Comparison of ENCODE assay signal across 28 cellular contexts in the genomic region with DNA sequence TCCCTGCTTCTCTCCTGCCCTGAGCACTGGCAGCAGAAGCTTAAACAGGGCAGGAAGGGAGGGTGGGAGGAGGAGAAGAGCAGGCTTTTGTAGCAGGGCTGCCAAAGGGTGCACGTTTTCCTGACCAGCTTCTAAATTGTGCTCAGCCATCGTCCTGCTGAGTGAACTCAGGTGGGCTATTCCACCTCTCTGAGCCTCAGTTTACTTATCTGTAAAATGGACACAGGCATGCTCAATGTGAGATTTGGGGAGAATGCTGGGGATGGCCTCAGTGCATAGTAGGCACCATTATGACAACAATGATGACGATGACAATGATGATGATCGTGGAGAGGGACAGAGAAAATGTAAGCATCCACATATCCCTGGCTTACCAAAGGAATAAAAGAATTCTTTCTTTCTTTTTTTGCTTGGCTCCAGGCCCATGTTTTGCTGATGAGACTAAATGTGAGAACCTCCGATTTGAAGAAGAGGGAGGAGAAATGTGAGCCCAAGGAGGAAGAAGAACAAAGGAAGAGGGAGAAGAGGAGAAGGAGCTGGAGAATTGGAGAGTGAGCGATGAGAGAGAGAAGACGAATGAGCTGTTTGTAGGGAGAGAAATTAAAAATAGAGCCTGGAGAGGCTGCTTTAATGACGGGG. TPM values are rescaled to one million over a fixed set of nuclear protein-coding genes. Genes with fewer than 3 reads are reported as not detected.
"Had no signal": no experiment of that assay in that cellular context is flagged by ENCODE, and none has a peak within 500 bp of the region (broad histone marks: within the 10 kb centered on the region; RNA-seq: fewer than 3 reads in every experiment).

No MANE protein-coding gene starts in this region.

- H3K27me3 ChIP-seq: neural progenitor cell, ovary had no signal

- DNase-seq: islet precursor cell; left ventricle myocardium inferior; naive B cell; natural killer cell; nephron progenitor cell; occipital lobe; ovary; retina; right cardiac atrium; sigmoid colon; small intestine; stimulated activated CD4-positive, alpha-beta T cell treated with anti-CD3 and anti-CD28 coated beads, Interleukin-4, amount 100 ng/mL, for 24 hours; stimulated activated naive CD4-positive, alpha-beta T cell; tibial artery; trophoblast cell; upper lobe of right lung had no signal

- H3K27ac Mint-ChIP-seq: natural killer cell; nephron progenitor cell; stimulated activated effector memory CD8-positive, alpha-beta T cell treated with anti-CD3 and anti-CD28 coated beads, Interleukin-12 subunit alpha, Interleukin-12 subunit beta, amount 100 ng/mL, for 72 hours; stimulated activated naive CD8-positive, alpha-beta T cell treated with anti-CD3 and anti-CD28 coated beads, Interleukin-15, Interleukin-2, amounts not matched to agents 100 ng/mL and 50 ng/mL, for 24 hours had no signal

- H3K4me1 Mint-ChIP-seq: natural killer cell had no signal

- H3K9me3 ChIP-seq: left ventricle myocardium inferior, neutrophil, ovary, prostate gland, sigmoid colon, spleen, suprapubic skin, thoracic aorta, tibial artery, upper lobe of right lung had no signal

- FAIRE-seq: small intestine, urothelium cell line had no signal

- H3K4me3 Mint-ChIP-seq: naive B cell; natural killer cell; nephron progenitor cell; neural progenitor cell; stimulated activated effector memory CD8-positive, alpha-beta T cell treated with anti-CD3 and anti-CD28 coated beads, Interleukin-12 subunit alpha, Interleukin-12 subunit beta, amount 100 ng/mL, for 72 hours; stimulated activated naive CD8-positive, alpha-beta T cell treated with anti-CD3 and anti-CD28 coated beads, Interleukin-15, Interleukin-2, amounts not matched to agents 100 ng/mL and 50 ng/mL, for 24 hours had no signal

- H3K4me3 ChIP-seq: hepatocyte, left ventricle myocardium inferior, lung, neural progenitor cell, ovary, prostate gland, sigmoid colon, spleen, suprapubic skin, thoracic aorta, tibial artery, upper lobe of right lung had no signal

- H3K4me1 ChIP-seq: left ventricle myocardium inferior, prostate gland, sigmoid colon, suprapubic skin, tibial artery, upper lobe of right lung had no signal

- H3K36me3 Mint-ChIP-seq: naive B cell; natural killer cell; neural progenitor cell; stimulated activated effector memory CD8-positive, alpha-beta T cell treated with anti-CD3 and anti-CD28 coated beads, Interleukin-12 subunit alpha, Interleukin-12 subunit beta, amount 100 ng/mL, for 72 hours had no signal

- H3K36me3 ChIP-seq: left ventricle myocardium inferior, neural progenitor cell, neutrophil, ovary, prostate gland, sigmoid colon, spleen, suprapubic skin, thoracic aorta, tibial artery, upper lobe of right lung had no signal

- H2AFZ ChIP-seq: hepatocyte, neural progenitor cell had no signal

- H3K9ac ChIP-seq: neural progenitor cell had no signal

- H3K4me2 ChIP-seq: hepatocyte, neural progenitor cell had no signal

- H3K79me2 ChIP-seq: hepatocyte had no signal

- H3K27ac ChIP-seq: hepatocyte, left ventricle myocardium inferior, neural progenitor cell, neutrophil, ovary, prostate gland, sigmoid colon, spleen, suprapubic skin, thoracic aorta, tibial artery, upper lobe of right lung had no signal

- ATAC-seq: natural killer cell; right cardiac atrium; stimulated activated effector memory CD8-positive, alpha-beta T cell treated with anti-CD3 and anti-CD28 coated beads, Interleukin-12 subunit alpha, Interleukin-12 subunit beta, amount 100 ng/mL, for 72 hours; upper lobe of right lung had no signal

RNA-seq across cellular contexts. Expression of gene CUX2, which starts 8.1 kb away (rescaled TPM):
- total RNA-seq: kidney epithelial cell, left ventricle myocardium inferior, right cardiac atrium, thoracic aorta had no signal
- polyA plus RNA-seq: right cardiac atrium had no signal
